ENCODE assay signal across 1 cellular context in the genomic region with DNA sequence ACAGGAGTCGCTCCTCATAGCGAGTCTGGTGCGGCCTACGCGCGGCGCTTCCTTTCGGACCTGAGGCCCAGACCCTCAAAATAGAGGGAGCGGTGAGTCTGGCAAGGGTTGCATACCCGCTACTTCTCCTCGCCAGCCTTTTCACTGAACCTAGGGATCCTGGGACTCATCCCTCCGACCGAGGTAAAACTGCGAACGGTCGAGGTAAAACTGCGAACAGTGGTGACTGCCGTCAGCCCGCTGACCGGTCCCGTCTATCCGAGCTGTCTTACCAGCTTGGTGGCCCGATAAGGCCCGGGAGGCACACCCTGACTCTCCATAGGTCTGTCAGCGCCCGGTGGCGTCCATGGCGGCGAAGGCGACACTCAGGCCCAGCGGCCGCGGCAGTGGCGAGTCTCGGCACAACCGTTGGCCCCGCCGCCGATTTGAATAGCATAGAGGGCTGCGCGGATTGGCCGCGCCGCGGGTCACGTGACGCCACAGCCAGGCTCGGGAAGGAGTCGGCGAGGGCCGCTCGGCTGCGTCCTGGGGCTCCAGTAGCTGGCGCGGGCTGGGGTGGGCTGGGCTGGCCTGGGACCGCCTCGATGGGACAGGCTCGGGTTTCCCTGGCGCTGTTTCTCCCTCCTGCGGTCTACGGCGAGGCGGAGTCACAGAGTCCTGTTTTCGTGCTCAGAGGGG.
TF ChIP-seq lines count a peak whose summit lies in the region.

A gene with protein sequence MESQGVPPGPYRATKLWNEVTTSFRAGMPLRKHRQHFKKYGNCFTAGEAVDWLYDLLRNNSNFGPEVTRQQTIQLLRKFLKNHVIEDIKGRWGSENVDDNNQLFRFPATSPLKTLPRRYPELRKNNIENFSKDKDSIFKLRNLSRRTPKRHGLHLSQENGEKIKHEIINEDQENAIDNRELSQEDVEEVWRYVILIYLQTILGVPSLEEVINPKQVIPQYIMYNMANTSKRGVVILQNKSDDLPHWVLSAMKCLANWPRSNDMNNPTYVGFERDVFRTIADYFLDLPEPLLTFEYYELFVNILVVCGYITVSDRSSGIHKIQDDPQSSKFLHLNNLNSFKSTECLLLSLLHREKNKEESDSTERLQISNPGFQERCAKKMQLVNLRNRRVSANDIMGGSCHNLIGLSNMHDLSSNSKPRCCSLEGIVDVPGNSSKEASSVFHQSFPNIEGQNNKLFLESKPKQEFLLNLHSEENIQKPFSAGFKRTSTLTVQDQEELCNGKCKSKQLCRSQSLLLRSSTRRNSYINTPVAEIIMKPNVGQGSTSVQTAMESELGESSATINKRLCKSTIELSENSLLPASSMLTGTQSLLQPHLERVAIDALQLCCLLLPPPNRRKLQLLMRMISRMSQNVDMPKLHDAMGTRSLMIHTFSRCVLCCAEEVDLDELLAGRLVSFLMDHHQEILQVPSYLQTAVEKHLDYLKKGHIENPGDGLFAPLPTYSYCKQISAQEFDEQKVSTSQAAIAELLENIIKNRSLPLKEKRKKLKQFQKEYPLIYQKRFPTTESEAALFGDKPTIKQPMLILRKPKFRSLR (minus strand): TSS at position 403 of the 678 bp plus-strand sequence. CDS start 83 bp downstream, at position 320.

TF ChIP-seq in K562, 482 proteins besides CTCF, POLR2A, EP300 and RAD21 (continued from another document and continues in another):
- TF ChIP-seq, protein P1, sequence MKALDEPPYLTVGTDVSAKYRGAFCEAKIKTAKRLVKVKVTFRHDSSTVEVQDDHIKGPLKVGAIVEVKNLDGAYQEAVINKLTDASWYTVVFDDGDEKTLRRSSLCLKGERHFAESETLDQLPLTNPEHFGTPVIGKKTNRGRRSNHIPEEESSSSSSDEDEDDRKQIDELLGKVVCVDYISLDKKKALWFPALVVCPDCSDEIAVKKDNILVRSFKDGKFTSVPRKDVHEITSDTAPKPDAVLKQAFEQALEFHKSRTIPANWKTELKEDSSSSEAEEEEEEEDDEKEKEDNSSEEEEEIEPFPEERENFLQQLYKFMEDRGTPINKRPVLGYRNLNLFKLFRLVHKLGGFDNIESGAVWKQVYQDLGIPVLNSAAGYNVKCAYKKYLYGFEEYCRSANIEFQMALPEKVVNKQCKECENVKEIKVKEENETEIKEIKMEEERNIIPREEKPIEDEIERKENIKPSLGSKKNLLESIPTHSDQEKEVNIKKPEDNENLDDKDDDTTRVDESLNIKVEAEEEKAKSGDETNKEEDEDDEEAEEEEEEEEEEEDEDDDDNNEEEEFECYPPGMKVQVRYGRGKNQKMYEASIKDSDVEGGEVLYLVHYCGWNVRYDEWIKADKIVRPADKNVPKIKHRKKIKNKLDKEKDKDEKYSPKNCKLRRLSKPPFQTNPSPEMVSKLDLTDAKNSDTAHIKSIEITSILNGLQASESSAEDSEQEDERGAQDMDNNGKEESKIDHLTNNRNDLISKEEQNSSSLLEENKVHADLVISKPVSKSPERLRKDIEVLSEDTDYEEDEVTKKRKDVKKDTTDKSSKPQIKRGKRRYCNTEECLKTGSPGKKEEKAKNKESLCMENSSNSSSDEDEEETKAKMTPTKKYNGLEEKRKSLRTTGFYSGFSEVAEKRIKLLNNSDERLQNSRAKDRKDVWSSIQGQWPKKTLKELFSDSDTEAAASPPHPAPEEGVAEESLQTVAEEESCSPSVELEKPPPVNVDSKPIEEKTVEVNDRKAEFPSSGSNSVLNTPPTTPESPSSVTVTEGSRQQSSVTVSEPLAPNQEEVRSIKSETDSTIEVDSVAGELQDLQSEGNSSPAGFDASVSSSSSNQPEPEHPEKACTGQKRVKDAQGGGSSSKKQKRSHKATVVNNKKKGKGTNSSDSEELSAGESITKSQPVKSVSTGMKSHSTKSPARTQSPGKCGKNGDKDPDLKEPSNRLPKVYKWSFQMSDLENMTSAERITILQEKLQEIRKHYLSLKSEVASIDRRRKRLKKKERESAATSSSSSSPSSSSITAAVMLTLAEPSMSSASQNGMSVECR (CRISPR knock-in tag; IDR thresholded peaks at IDR 0.05): peak; percentile 87
- TF ChIP-seq NRF1 (conservative IDR thresholded peaks at IDR 0.05 in 1 of 2, IDR thresholded peaks at IDR 0.05 in 1 of 2) (peak; percentile 75 to 82), BDP1 (IDR thresholded peaks at IDR 0.05; ENCODE audit: insufficient read depth, insufficient read length) (no peak), ZNF3 (CRISPR knock-in tag; IDR thresholded peaks at IDR 0.05) (no peak), JUNB (CRISPR knock-in tag; conservative IDR thresholded peaks at IDR 0.05) (no peak), KAT8 (IDR thresholded peaks at IDR 0.05; ENCODE audit: low read depth) (no peak), TAF7 (tag; IDR thresholded peaks at IDR 0.05) (peak; percentile 28; the same call in 1 of the 2 replicates), HNRNPH1 (optimal IDR thresholded peaks at IDR 0.05; ENCODE audit: low read depth, low read length) (no peak), CBX3 (IDR thresholded peaks at IDR 0.05; ENCODE audit: borderline replicate concordance in 1 of 2, low read length in 2 of 2) (peak in 1 of 2 experiments; percentile 65; a peak in 1 of 3 replicates), ARID1B (IDR thresholded peaks at IDR 0.05) (peak; percentile 25; the same call in 1 of the 2 replicates), STAT5A (IDR thresholded peaks at IDR 0.05; ENCODE audit: borderline replicate concordance, low read length) (no peak), MED1 (CRISPR knock-in tag; IDR thresholded peaks at IDR 0.05; ENCODE audit: borderline replicate concordance) (no peak), ZNF347 (CRISPR knock-in tag; IDR thresholded peaks at IDR 0.05; ENCODE audit: low read depth) (no peak), PCBP2 (IDR thresholded peaks at IDR 0.05; ENCODE audit: low read depth, low read length, poor library complexity, severe bottlenecking) (no peak), BCOR (IDR thresholded peaks at IDR 0.05) (0 out of 2 replicates have a peak, but pooled peaks have one; percentile 6), TOE1 (IDR thresholded peaks at IDR 0.05; ENCODE audit: borderline replicate concordance) (peak; percentile 100), TOE1 (CRISPR knock-in tag; IDR thresholded peaks at IDR 0.05; ENCODE audit: borderline replicate concordance, low read depth) (no peak), RBM17 (IDR thresholded peaks at IDR 0.05; ENCODE audit: borderline replicate concordance, low read depth, low read length) (no peak)
- TF ChIP-seq, protein P2, sequence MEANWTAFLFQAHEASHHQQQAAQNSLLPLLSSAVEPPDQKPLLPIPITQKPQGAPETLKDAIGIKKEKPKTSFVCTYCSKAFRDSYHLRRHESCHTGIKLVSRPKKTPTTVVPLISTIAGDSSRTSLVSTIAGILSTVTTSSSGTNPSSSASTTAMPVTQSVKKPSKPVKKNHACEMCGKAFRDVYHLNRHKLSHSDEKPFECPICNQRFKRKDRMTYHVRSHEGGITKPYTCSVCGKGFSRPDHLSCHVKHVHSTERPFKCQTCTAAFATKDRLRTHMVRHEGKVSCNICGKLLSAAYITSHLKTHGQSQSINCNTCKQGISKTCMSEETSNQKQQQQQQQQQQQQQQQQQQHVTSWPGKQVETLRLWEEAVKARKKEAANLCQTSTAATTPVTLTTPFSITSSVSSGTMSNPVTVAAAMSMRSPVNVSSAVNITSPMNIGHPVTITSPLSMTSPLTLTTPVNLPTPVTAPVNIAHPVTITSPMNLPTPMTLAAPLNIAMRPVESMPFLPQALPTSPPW (CRISPR knock-in tag; IDR thresholded peaks at IDR 0.05): 0 out of 2 replicates have a peak, but pooled peaks have one; percentile 34
- TF ChIP-seq, protein P3, sequence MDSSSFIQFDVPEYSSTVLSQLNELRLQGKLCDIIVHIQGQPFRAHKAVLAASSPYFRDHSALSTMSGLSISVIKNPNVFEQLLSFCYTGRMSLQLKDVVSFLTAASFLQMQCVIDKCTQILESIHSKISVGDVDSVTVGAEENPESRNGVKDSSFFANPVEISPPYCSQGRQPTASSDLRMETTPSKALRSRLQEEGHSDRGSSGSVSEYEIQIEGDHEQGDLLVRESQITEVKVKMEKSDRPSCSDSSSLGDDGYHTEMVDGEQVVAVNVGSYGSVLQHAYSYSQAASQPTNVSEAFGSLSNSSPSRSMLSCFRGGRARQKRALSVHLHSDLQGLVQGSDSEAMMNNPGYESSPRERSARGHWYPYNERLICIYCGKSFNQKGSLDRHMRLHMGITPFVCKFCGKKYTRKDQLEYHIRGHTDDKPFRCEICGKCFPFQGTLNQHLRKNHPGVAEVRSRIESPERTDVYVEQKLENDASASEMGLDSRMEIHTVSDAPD (CRISPR knock-in tag; IDR thresholded peaks at IDR 0.05): 0 out of 2 replicates have a peak, but pooled peaks have one; percentile 17
- TF ChIP-seq, protein P4, sequence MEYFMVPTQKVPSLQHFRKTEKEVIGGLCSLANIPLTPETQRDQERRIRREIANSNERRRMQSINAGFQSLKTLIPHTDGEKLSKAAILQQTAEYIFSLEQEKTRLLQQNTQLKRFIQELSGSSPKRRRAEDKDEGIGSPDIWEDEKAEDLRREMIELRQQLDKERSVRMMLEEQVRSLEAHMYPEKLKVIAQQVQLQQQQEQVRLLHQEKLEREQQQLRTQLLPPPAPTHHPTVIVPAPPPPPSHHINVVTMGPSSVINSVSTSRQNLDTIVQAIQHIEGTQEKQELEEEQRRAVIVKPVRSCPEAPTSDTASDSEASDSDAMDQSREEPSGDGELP (CRISPR knock-in tag; IDR thresholded peaks at IDR 0.05; ENCODE audit: borderline replicate concordance): peak; percentile 91
- TF ChIP-seq, protein P5, sequence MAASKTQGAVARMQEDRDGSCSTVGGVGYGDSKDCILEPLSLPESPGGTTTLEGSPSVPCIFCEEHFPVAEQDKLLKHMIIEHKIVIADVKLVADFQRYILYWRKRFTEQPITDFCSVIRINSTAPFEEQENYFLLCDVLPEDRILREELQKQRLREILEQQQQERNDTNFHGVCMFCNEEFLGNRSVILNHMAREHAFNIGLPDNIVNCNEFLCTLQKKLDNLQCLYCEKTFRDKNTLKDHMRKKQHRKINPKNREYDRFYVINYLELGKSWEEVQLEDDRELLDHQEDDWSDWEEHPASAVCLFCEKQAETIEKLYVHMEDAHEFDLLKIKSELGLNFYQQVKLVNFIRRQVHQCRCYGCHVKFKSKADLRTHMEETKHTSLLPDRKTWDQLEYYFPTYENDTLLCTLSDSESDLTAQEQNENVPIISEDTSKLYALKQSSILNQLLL (CRISPR knock-in tag; IDR thresholded peaks at IDR 0.05; ENCODE audit: borderline replicate concordance): no peak
- TF ChIP-seq, protein P6, sequence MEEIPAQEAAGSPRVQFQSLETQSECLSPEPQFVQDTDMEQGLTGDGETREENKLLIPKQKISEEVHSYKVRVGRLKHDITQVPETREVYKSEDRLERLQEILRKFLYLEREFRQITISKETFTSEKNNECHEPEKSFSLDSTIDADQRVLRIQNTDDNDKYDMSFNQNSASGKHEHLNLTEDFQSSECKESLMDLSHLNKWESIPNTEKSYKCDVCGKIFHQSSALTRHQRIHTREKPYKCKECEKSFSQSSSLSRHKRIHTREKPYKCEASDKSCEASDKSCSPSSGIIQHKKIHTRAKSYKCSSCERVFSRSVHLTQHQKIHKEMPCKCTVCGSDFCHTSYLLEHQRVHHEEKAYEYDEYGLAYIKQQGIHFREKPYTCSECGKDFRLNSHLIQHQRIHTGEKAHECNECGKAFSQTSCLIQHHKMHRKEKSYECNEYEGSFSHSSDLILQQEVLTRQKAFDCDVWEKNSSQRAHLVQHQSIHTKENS (CRISPR knock-in tag; IDR thresholded peaks at IDR 0.05): no peak
- TF ChIP-seq, protein P7, sequence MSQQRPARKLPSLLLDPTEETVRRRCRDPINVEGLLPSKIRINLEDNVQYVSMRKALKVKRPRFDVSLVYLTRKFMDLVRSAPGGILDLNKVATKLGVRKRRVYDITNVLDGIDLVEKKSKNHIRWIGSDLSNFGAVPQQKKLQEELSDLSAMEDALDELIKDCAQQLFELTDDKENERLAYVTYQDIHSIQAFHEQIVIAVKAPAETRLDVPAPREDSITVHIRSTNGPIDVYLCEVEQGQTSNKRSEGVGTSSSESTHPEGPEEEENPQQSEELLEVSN (IDR thresholded peaks at IDR 0.05; ENCODE audit: borderline replicate concordance in 1 of 2, extremely low read depth in 1 of 2, insufficient read depth in 1 of 2, insufficient read length in 1 of 2, low read depth in 1 of 2, low read length in 1 of 2, poor library complexity in 1 of 2, severe bottlenecking in 1 of 2): peak; percentile 74
- TF ChIP-seq, protein P8, sequence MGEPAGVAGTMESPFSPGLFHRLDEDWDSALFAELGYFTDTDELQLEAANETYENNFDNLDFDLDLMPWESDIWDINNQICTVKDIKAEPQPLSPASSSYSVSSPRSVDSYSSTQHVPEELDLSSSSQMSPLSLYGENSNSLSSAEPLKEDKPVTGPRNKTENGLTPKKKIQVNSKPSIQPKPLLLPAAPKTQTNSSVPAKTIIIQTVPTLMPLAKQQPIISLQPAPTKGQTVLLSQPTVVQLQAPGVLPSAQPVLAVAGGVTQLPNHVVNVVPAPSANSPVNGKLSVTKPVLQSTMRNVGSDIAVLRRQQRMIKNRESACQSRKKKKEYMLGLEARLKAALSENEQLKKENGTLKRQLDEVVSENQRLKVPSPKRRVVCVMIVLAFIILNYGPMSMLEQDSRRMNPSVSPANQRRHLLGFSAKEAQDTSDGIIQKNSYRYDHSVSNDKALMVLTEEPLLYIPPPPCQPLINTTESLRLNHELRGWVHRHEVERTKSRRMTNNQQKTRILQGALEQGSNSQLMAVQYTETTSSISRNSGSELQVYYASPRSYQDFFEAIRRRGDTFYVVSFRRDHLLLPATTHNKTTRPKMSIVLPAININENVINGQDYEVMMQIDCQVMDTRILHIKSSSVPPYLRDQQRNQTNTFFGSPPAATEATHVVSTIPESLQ (CRISPR knock-in tag; IDR thresholded peaks at IDR 0.05): 0 out of 2 replicates have a peak, but pooled peaks have one; percentile 77
- TF ChIP-seq, protein P9, sequence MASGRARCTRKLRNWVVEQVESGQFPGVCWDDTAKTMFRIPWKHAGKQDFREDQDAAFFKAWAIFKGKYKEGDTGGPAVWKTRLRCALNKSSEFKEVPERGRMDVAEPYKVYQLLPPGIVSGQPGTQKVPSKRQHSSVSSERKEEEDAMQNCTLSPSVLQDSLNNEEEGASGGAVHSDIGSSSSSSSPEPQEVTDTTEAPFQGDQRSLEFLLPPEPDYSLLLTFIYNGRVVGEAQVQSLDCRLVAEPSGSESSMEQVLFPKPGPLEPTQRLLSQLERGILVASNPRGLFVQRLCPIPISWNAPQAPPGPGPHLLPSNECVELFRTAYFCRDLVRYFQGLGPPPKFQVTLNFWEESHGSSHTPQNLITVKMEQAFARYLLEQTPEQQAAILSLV (tag; IDR thresholded peaks at IDR 0.05): no peak
